ENCODE assay signal across 11 cellular contexts in genomic region chr22:16601437-16602223, GRCh38. TPM values are rescaled to one million over a fixed set of nuclear protein-coding genes. Genes with fewer than 3 reads are reported as not detected.
DNase-seq lines count a peak whose midpoint lies in the region; ATAC-seq, FAIRE-seq and TF ChIP-seq lines count a peak whose summit lies in the region.
"Had no signal": no experiment of that assay in that cellular context is flagged by ENCODE, and none has a peak within 500 bp of the region (broad histone marks: within the 10 kb centered on the region; RNA-seq: fewer than 3 reads in every experiment).

No MANE protein-coding gene starts in this region.

- no peak for FAIRE-seq in A549 (lab: Jason Lieb, UNC)

- no peak for TF ChIP-seq POLR2A in A549 (IDR thresholded peaks at IDR 0.05; ENCODE audit: low read length)

- no peaks in the 10 kb centered on the region for H3K4me1 ChIP-seq in A549

- TF ChIP-seq CTCF in A549 (IDR thresholded peaks at IDR 0.05) (no peak), natural killer cell (IDR thresholded peaks at IDR 0.05) (no peak)

- H3K4me3 Mint-ChIP-seq in effector memory CD8-positive, alpha-beta T cell = no peak overlapping the region
- H3K4me3 Mint-ChIP-seq in natural killer cell = peak overlapping the region; percentile 69

- in situ Hi-C loops in KBM-7 (cut with MboI; ENCODE audit: low pct_unique_long_range_greater_than_20kb, low sequenced_read_pairs) = no loop called here

- no peak for TF ChIP-seq RAD21 in A549 (conservative IDR thresholded peaks at IDR 0.05 in 1 of 2, IDR thresholded peaks at IDR 0.05 in 1 of 2)

- ATAC-seq in A549 (peak in 1 of 2 experiments; percentile 60; a peak in 1 of 6 replicates), natural killer cell (peak; percentile 69 to 74 (median 71)), GM21423 (IDR thresholded peaks at IDR 0.05; ENCODE audit: unreplicated experiment) (no peak), HG02798 (IDR thresholded peaks at IDR 0.05; ENCODE audit: poor library complexity, unreplicated experiment) (no peak)
- peak; percentile 55 for ATAC-seq in effector memory CD8-positive, alpha-beta T cell (replicated peaks)

- intact Hi-C loops in natural killer cell (cut with micrococcal nuclease) = no loop called here

- no CpG with 5 or more reads among the region's 100 CpGs for WGBS in A549 (ENCODE audit: missing lambda C conversion rate)

- no peak overlapping the region for H3K27ac ChIP-seq in A549

- DNase-seq in A549 (ENCODE audit: low read depth in 1 of 2, low spot score in 1 of 2) (no peak), KBM-7 (peak; percentile 54), natural killer cell (peak; percentile 16), OCI-M1 (lab: John Stamatoyannopoulos, UW) (no peak), NCI-H2196 treated with DMSO at 0.1 percent for 48 hours (lab: John Stamatoyannopoulos, UW; ENCODE audit: unreplicated experiment) (no peak)
- no peak for DNase-seq in effector memory CD8-positive, alpha-beta T cell
- DNase-seq: DMS53 had no signal

- H3K36me3 Mint-ChIP-seq in effector memory CD8-positive, alpha-beta T cell (ENCODE audit: insufficient read depth) = no peaks in the 10 kb centered on the region
- peaks cover 7% of the 10 kb centered on the region for H3K36me3 Mint-ChIP-seq in natural killer cell

- H3K27me3 Mint-ChIP-seq in effector memory CD8-positive, alpha-beta T cell = peaks cover 22 to 27% of the 10 kb centered on the region in 2 donors
- H3K27me3 Mint-ChIP-seq in natural killer cell (ENCODE audit: low read depth in 2 of 2) = peaks cover 17 to 30% of the 10 kb centered on the region in 2 donors

- H3K4me3 ChIP-seq in A549 = 0 out of 3 replicates have a peak overlapping the region, but pooled peaks have one; percentile 13

- H3K4me2 ChIP-seq in A549 = peak overlapping the region; percentile 47

- peaks cover 0 to 5% of the 10 kb centered on the region in 2 donors for H3K4me1 Mint-ChIP-seq in effector memory CD8-positive, alpha-beta T cell (ENCODE audit: low read depth in 2 of 2)
- H3K4me1 Mint-ChIP-seq in natural killer cell = peaks cover 0 to 8% of the 10 kb centered on the region in 2 donors

- H3K9me3 ChIP-seq in A549 = no peaks in the 10 kb centered on the region

- TF ChIP-seq EP300 in A549 (IDR thresholded peaks at IDR 0.05) = no peak

- CTCF ChIA-PET in A549 (lab: Yijun Ruan, JAX) = no interaction called here

- H3K27ac Mint-ChIP-seq in effector memory CD8-positive, alpha-beta T cell = no peak overlapping the region
- H3K27ac Mint-ChIP-seq in natural killer cell = no peak overlapping the region

- no peaks in the 10 kb centered on the region for H3K9me3 Mint-ChIP-seq in effector memory CD8-positive, alpha-beta T cell
- no peaks in the 10 kb centered on the region for H3K9me3 Mint-ChIP-seq in natural killer cell

- POLR2A ChIA-PET in A549 (lab: Yijun Ruan, JAX) = no interaction called here

TF ChIP-seq in A549, 52 proteins besides CTCF, POLR2A, EP300 and RAD21:
- TF ChIP-seq SMC3 (IDR thresholded peaks at IDR 0.05) (no peak), BHLHE40 (IDR thresholded peaks at IDR 0.05; ENCODE audit: low read depth, low read length) (no peak), FOXS1 (CRISPR knock-in tag; IDR thresholded peaks at IDR 0.05) (no peak), NFE2L2 (conservative IDR thresholded peaks at IDR 0.05; ENCODE audit: low read length) (no peak), CEBPB (IDR thresholded peaks at IDR 0.05) (no peak)
TF ChIP-seq in A549: peak in this region for 0.

RNA-seq across cellular contexts. Expression of gene CCT8L2, which starts 9.0 kb away (rescaled TPM):
- polyA plus RNA-seq in A549 (2011; rRNA removed) = not detected in 2 replicates
- polyA plus RNA-seq in A549 (2012; cell fraction: cytosol; rRNA removed) = not detected in 2 replicates
- not detected in 2 replicates for polyA plus RNA-seq in A549 (2012; cell fraction: nucleus; rRNA removed)
- polyA plus RNA-seq in A549 (2017; fragmentation: RNase III; extraction: RNeasy Plus Mini Kit Qiagen cat#74134 plus additional on column Dnase treatment) = not detected in 3 replicates
- not detected in 2 replicates for polyA minus RNA-seq in A549 (2011; rRNA and poly(A)+ RNA removed)
- not detected for total RNA-seq in natural killer cell
- total RNA-seq: NCI-H460, subcutaneous adipose tissue had no signal

Comparison
In these comparisons a context has a peak if more than half of its experiments do, and no peak if none do; other contexts are left out.
1. ATAC-seq: peak in effector memory CD8-positive, alpha-beta T cell (single experiment) and natural killer cell (3 of 3); none in GM21423 (single experiment) and HG02798 (single experiment).
2. DNase-seq: peak in KBM-7 (single experiment) and natural killer cell (single experiment); none in A549 (0 of 2), effector memory CD8-positive, alpha-beta T cell (0 of 3), OCI-M1 (single experiment) and NCI-H2196 treated with DMSO at 0.1 percent for 48 hours (single experiment).